Comparison of ENCODE assay signal across 8 cellular contexts in genomic region chr19:10718205-10719196, GRCh38. TPM values are rescaled to one million over a fixed set of nuclear protein-coding genes. Genes with fewer than 3 reads are reported as not detected.
DNase-seq lines count a peak whose midpoint lies in the region; ATAC-seq and TF ChIP-seq lines count a peak whose summit lies in the region.

No MANE protein-coding gene starts in this region.

- no peak for TF ChIP-seq EP300 in upper lobe of left lung (IDR thresholded peaks at IDR 0.05)

- peaks cover 2% of the 10 kb centered on the region for H3K36me3 Mint-ChIP-seq in nephron progenitor cell (ENCODE audit: low read depth)

- H3K4me1 Mint-ChIP-seq in nephron progenitor cell: peaks cover 31% of the 10 kb centered on the region

- peak in 1 of 4 donors; percentile 7 for TF ChIP-seq POLR2A in upper lobe of left lung (IDR thresholded peaks at IDR 0.05)

- peak overlapping the region; percentile 97 for H3K27ac Mint-ChIP-seq in nephron progenitor cell

- H3K36me3 ChIP-seq in H7 (replicated peaks; ENCODE audit: control insufficient read depth, insufficient read depth, low read length) (peaks cover 3% of the 10 kb centered on the region), upper lobe of left lung (peaks cover 0 to 24% (median 2%) of the 10 kb centered on the region in 4 donors)

- H3K4me3 ChIP-seq in H7 (ENCODE audit: insufficient read depth, low read depth, low read length): peak overlapping the region; percentile 96
- H3K4me3 ChIP-seq in fibroblast of mammary gland (ENCODE audit: control insufficient read depth, low read depth, low read length): peak overlapping the region; percentile 88
- H3K4me3 ChIP-seq in upper lobe of left lung: peak overlapping the region; percentile 78 to 100 (median 92)

- ATAC-seq in upper lobe of left lung (ENCODE audit: low FRiP score in 2 of 2): peak in 1 of 2 donors; percentile 59

- peaks cover 31 to 54% (median 42%) of the 10 kb centered on the region in 4 donors for H3K4me1 ChIP-seq in upper lobe of left lung

- H3K4me3 Mint-ChIP-seq in nephron progenitor cell: peak overlapping the region; percentile 96

- H3K27me3 ChIP-seq in H7 (ENCODE audit: control insufficient read depth, insufficient read depth, low read length): no peaks in the 10 kb centered on the region
- H3K27me3 ChIP-seq in upper lobe of left lung: no peaks in the 10 kb centered on the region

- H3K9me3 ChIP-seq in upper lobe of left lung: no peaks in the 10 kb centered on the region

- TF ChIP-seq CTCF in fibroblast of mammary gland (conservative IDR thresholded peaks at IDR 0.05; ENCODE audit: control insufficient read depth, insufficient read depth, low read depth, low read length) (no peak), nephron progenitor cell (IDR thresholded peaks at IDR 0.05) (no peak), upper lobe of left lung (IDR thresholded peaks at IDR 0.05) (no peak)

- peaks cover 3% of the 10 kb centered on the region for H3K27me3 Mint-ChIP-seq in nephron progenitor cell (ENCODE audit: low read depth, poor library complexity)

- WGBS in upper lobe of left lung, 2 donors: 1 to 3% methylated on average over 8 to 16 of the region's 70 CpGs

- no peaks in the 10 kb centered on the region for H3K9me3 Mint-ChIP-seq in nephron progenitor cell

- DNase-seq in GDM1 (lab: John Stamatoyannopoulos, UW): peak; percentile 20
- peak; percentile 84 for DNase-seq in H7
- peak; percentile 8 for DNase-seq in NCI-H226
- peak; percentile 41 for DNase-seq in activated T-helper 1 cell treated with Interleukin-2 at 50 U/mL for 16 hours (ENCODE audit: low read depth)
- DNase-seq in fibroblast of mammary gland (ENCODE audit: low read depth): peak; percentile 26
- DNase-seq in nephron progenitor cell: peak; percentile 71
- DNase-seq in upper lobe of left lung: peak in 1 of 2 donors; percentile 94
- no peak for DNase-seq in DMS153 (lab: John Stamatoyannopoulos, UW)

- peak overlapping the region; percentile 94 to 98 (median 96) for H3K27ac ChIP-seq in upper lobe of left lung

RNA-seq across cellular contexts. Expression of gene DNM2, which starts 0.6 kb away (rescaled TPM):
- 77.6 and 89.9 TPM in 2 replicates for total RNA-seq in H7 (2014; rRNA removed; shearing (Covaris generic))
- 100 to 1,000 TPM; 238 to 744 (median 318) TPM for total RNA-seq in upper lobe of left lung

RNA-seq across cellular contexts. Expression of gene QTRT1, which starts 17.3 kb away (rescaled TPM):
- 52.4 and 64.9 TPM in 2 replicates for total RNA-seq in H7 (2014; rRNA removed; shearing (Covaris generic))
- total RNA-seq in upper lobe of left lung: 10 to 100 TPM; 11.0 to 85.9 (median 32.5) TPM
